Comparison of ENCODE assay signal across 8 cellular contexts in the genomic region with DNA sequence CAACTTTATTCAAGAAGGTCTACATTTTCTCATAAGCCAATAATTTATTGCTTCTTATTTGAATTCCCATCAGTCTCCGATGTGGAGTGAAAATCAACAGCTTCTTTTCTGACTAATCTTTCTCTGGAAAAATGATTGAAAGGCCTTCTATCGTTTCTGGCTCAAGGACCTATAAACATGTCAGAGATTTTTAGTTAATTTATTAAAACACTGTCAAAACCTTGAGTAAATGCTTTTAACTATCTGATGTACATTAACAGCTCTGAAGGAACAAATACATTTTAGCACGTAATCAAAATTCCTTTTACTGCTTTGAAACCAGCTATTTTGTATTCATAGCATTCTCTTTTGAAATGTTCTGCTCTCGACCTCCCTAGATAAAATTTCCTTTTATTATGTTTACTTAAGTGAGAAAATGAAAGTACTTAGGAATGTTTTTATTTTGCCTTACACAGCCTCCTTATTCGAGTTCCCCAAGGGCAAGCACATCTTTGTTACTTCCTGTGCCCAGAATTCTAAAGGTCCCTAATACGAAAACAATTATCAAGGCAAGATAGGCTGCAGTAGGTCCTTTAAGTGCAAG. TPM values are rescaled to one million over a fixed set of nuclear protein-coding genes. Genes with fewer than 3 reads are reported as not detected.
A peak's percentile ranks its signal among the peaks of the same experiment; 100 is the strongest.
DNase-seq lines count a peak whose midpoint lies in the region; ATAC-seq, FAIRE-seq and TF ChIP-seq lines count a peak whose summit lies in the region.

No MANE protein-coding gene starts in this region.

- no peak for TF ChIP-seq POLR2A in prostate gland (IDR thresholded peaks at IDR 0.05)

- peak overlapping the region; percentile 56 to 99 for H3K27ac ChIP-seq in coronary artery
- H3K27ac ChIP-seq in prostate gland = peak overlapping the region; percentile 46 to 94

- no peaks in the 10 kb centered on the region for H3K27me3 Mint-ChIP-seq in Calu3 (ENCODE audit: unreplicated experiment)

- peaks cover 35% of the 10 kb centered on the region for H3K4me1 Mint-ChIP-seq in Calu3 (ENCODE audit: low read depth, unreplicated experiment)

- BruUV-seq in Calu3 (replicated peaks; lab: Mats Ljungman, UMichigan) = no TSS peak

- H3K27ac Mint-ChIP-seq in Calu3 (ENCODE audit: unreplicated experiment) = peak overlapping the region; percentile 83

- intact Hi-C loops in Calu3 (cut with micrococcal nuclease; ENCODE audit: unreplicated experiment) (no loop called here), prostate gland (cut with DNase I) (loop anchor here (10.0 kb wide), 1 partner anchor 242 kb away; a partner anchor contains a TSS)

- H3K4me1 ChIP-seq in prostate gland (replicated peaks) = no peaks in the 10 kb centered on the region

- DNase-seq in Calu3 (no peak), NAMALWA (ENCODE audit: low spot score) (peak; percentile 30), coronary artery (ENCODE audit: low spot score) (no peak), prostate gland (ENCODE audit: low spot score) (no peak), D721Med (ENCODE audit: insufficient read length, low spot score) (no peak), epidermal melanocyte (ENCODE audit: insufficient read length, low spot score) (no peak)
- DNase-seq in activated CD4-positive, alpha-beta T cell treated with anti-CD3 and anti-CD28 coated beads, Interleukin-2, amount 50 U/mL, for 48 hours = no peak

- 3% methylated on average over 6 of the region's 6 CpGs for WGBS in prostate gland

- H3K36me3 Mint-ChIP-seq in Calu3 (ENCODE audit: insufficient read depth, unreplicated experiment) = peaks cover 26% of the 10 kb centered on the region

- H3K9me3 ChIP-seq in prostate gland = no peaks in the 10 kb centered on the region

- H3K27me3 ChIP-seq in prostate gland (replicated peaks; ENCODE audit: insufficient read depth) = no peaks in the 10 kb centered on the region

- H3K4me3 ChIP-seq in coronary artery = peak overlapping the region; percentile 25
- no peak overlapping the region for H3K4me3 ChIP-seq in prostate gland

- TF ChIP-seq CTCF in Calu3 (IDR thresholded peaks at IDR 0.05; ENCODE audit: unreplicated experiment) (no peak), coronary artery (IDR thresholded peaks at IDR 0.05) (no peak), prostate gland (IDR thresholded peaks at IDR 0.05) (no peak), D721Med (IDR thresholded peaks at IDR 0.05; ENCODE audit: insufficient read depth, missing control alignments) (no peak)

- no peaks in the 10 kb centered on the region for H3K36me3 ChIP-seq in prostate gland

- peak overlapping the region; percentile 33 for H3K4me3 Mint-ChIP-seq in Calu3 (ENCODE audit: low read depth, unreplicated experiment)

- FAIRE-seq in D721Med (lab: Jason Lieb, UNC) = no peak

- CTCF ChIA-PET in Calu3 (lab: Charles Lee) = no interaction called here

- no peaks in the 10 kb centered on the region for H3K9me3 Mint-ChIP-seq in Calu3 (ENCODE audit: low read depth, unreplicated experiment)

- ATAC-seq in HG03439 (IDR thresholded peaks at IDR 0.05; ENCODE audit: unreplicated experiment) = no peak

RNA-seq across cellular contexts. Expression of a gene that starts 3.2 kb away (rescaled TPM):
- total RNA-seq in Calu3 (2022) (43.3 and 45.1 TPM in 2 replicates), prostate gland (10 to 100 TPM; 42.0 to 43.5 TPM)
